13 cellular contexts compared by ENCODE assay signal in the genomic region with DNA sequence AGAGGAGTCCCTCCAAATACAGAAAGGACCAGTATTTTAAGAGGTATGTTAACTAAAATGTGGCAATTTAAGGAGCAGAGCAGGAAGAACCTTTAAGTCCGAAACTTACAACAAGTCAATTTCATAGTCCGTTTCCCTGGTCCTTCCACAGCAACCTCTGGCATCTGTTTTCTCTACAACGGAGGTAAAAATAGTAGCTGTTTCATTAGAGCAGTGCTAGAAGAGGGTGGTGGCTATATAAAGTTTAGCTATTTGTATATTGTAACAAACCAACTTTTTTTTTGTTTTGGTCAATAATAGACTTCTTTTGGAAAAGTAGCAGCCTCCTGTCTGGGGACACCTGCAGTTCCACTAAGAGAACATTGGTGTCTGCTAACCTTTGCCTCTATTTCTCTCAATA. TPM values are rescaled to one million over a fixed set of nuclear protein-coding genes. Genes with fewer than 3 reads are reported as not detected.
"Had no signal": no experiment of that assay in that cellular context is flagged by ENCODE, and none has a peak within 500 bp of the region (broad histone marks: within the 10 kb centered on the region; RNA-seq: fewer than 3 reads in every experiment).

No MANE protein-coding gene starts in this region.

RNA-seq across cellular contexts. Expression of gene GOLGA8S, which starts 17.3 kb away (rescaled TPM):
- total RNA-seq: frontal cortex had no signal

RNA-seq across cellular contexts. Expression of gene GOLGA6L26, which starts 37.9 kb away (rescaled TPM):
- total RNA-seq: esophagus mucosa; fibroblast of lung; frontal cortex; glomerular endothelial cell; left lung; lung; naive thymus-derived CD4-positive, alpha-beta T cell; ovary; posterior vena cava; right cardiac atrium; thyroid gland; upper lobe of left lung; uterus had no signal
